ENCODE assay signal across 17 cellular contexts in the genomic region with DNA sequence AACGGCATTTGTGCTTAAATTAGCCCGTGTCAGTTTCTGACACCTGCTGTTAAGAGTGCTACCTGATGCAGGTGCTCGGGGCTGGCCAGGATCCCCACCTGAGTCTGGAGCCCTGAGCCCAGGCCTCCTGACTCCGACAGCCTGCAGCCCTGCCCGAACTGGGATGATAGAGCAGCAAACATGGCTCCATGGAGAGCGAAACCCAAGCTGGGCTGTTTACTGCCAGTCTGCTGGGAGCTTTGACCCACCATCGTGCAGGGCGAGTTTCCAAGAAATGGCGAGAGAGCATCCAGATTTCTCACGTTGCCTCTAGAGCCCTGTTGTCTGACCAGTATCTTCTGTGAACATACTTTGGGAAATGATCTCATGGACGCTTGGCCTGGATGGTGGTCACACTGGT.
"Had no signal": no experiment of that assay in that cellular context is flagged by ENCODE, and none has a peak within 500 bp of the region (broad histone marks: within the 10 kb centered on the region; RNA-seq: fewer than 3 reads in every experiment).

No MANE protein-coding gene starts in this region.

- DNase-seq: activated CD4-positive, alpha-beta T cell treated with anti-CD3 and anti-CD28 coated beads for 48 hours; activated CD8-positive, alpha-beta memory T cell treated with anti-CD3 and anti-CD28 coated beads for 24 hours; activated naive CD4-positive, alpha-beta T cell; anterior cingulate cortex; cerebellar nuclear complex; effector memory CD4-positive, alpha-beta T cell; foreskin keratinocyte; sigmoid colon; stimulated activated CD4-positive, alpha-beta T cell treated with anti-CD3 and anti-CD28 coated beads, Interleukin-2, amount 100 ng/mL, for 48 hours; stimulated activated naive CD4-positive, alpha-beta T cell; substantia nigra; T-helper 1 cell had no signal

- H3K9me3 ChIP-seq: pancreas, sigmoid colon had no signal

- H3K4me3 Mint-ChIP-seq: activated T-helper 1 cell treated with anti-CD3 and anti-CD28 coated beads, Interleukin-12 subunit alpha, Interleukin-12 subunit beta, Interleukin-2, Interleukin-4 antibody, amounts not matched to agents 30 ng/mL and 10 ng/mL and 1 ng/mL, durations not matched to agents 14 hours and 24 hours and 36 hours; neural crest cell had no signal

- H3K27ac ChIP-seq: foreskin keratinocyte, sigmoid colon, tibial nerve had no signal

- H3K4me1 Mint-ChIP-seq: neural crest cell had no signal

- H3K27ac Mint-ChIP-seq: activated T-helper 1 cell treated with anti-CD3 and anti-CD28 coated beads, Interleukin-12 subunit alpha, Interleukin-12 subunit beta, Interleukin-2, Interleukin-4 antibody, amounts not matched to agents 30 ng/mL and 10 ng/mL and 1 ng/mL, durations not matched to agents 14 hours and 24 hours and 36 hours had no signal

- H3K27me3 ChIP-seq: foreskin keratinocyte, pancreas, sigmoid colon, tibial nerve had no signal

- H3K36me3 ChIP-seq: pancreas had no signal

- H3K4me3 ChIP-seq: pancreas, sigmoid colon, tibial nerve had no signal

- ATAC-seq: foreskin keratinocyte, pancreas, SK-N-SH treated with all-trans-retinoic acid at 6 μM for 48 hours had no signal

- H3K4me1 ChIP-seq: pancreas had no signal
